Comparison of ENCODE assay signal across 7 cellular contexts in genomic region chrX:134548257-134548732, GRCh38.
DNase-seq lines count a peak whose midpoint lies in the region; ATAC-seq and TF ChIP-seq lines count a peak whose summit lies in the region.

No MANE protein-coding gene starts in this region.

- intact Hi-C loops in naive thymus-derived CD4-positive, alpha-beta T cell (cut with micrococcal nuclease): no loop called here

- in situ Hi-C loops in GM13976 (cut with MboI; ENCODE audit: low sequenced_read_pairs, unreplicated experiment): no loop called here

- ATAC-seq in naive thymus-derived CD4-positive, alpha-beta T cell: no peak
- ATAC-seq in GM18519 (IDR thresholded peaks at IDR 0.05; ENCODE audit: low FRiP score, unreplicated experiment): no peak
- no peak for ATAC-seq in GM21381 (IDR thresholded peaks at IDR 0.05; ENCODE audit: unreplicated experiment)

- no peaks in the 10 kb centered on the region for H3K9me3 ChIP-seq in KOPT-K1 (ENCODE audit: insufficient read depth, low read length, poor library complexity, severe bottlenecking)
- no peaks in the 10 kb centered on the region for H3K9me3 ChIP-seq in naive thymus-derived CD4-positive, alpha-beta T cell (ENCODE audit: control insufficient read depth in 2 of 3, low read length in 3 of 3)

- H3K27ac ChIP-seq in KOPT-K1 (ENCODE audit: low read depth, low read length, poor library complexity, severe bottlenecking): peak overlapping the region; percentile 78
- no peak overlapping the region for H3K27ac ChIP-seq in naive thymus-derived CD4-positive, alpha-beta T cell (ENCODE audit: low read depth, low read length)

- H3K27me3 Mint-ChIP-seq in brain: peaks cover 97% of the 10 kb centered on the region
- peaks cover 15 to 47% (median 43%) of the 10 kb centered on the region in 5 donors for H3K27me3 Mint-ChIP-seq in naive thymus-derived CD4-positive, alpha-beta T cell

- TF ChIP-seq CTCF in GM13976 (IDR thresholded peaks at IDR 0.05; ENCODE audit: borderline replicate concordance, control extremely low read depth, extremely low read depth, insufficient read depth, missing control alignments) (no peak), brain (conservative IDR thresholded peaks at IDR 0.05) (no peak)

- peaks cover 0 to 19% of the 10 kb centered on the region in 2 donors for H3K27me3 ChIP-seq in naive thymus-derived CD4-positive, alpha-beta T cell (ENCODE audit: control insufficient read depth in 2 of 2, insufficient read depth in 2 of 2, low read length in 2 of 2)

- peaks cover 0 to 7% (median 0%) of the 10 kb centered on the region in 5 experiments for H3K9me3 Mint-ChIP-seq in brain
- H3K9me3 Mint-ChIP-seq in naive thymus-derived CD4-positive, alpha-beta T cell: peaks cover 0 to 5% (median 0%) of the 10 kb centered on the region in 11 donors

- H3K36me3 ChIP-seq in KOPT-K1 (ENCODE audit: insufficient read depth, low read length): peaks cover 19% of the 10 kb centered on the region
- no peaks in the 10 kb centered on the region for H3K36me3 ChIP-seq in naive thymus-derived CD4-positive, alpha-beta T cell (ENCODE audit: control insufficient read depth in 2 of 3, insufficient read depth in 3 of 3, low read length in 3 of 3)

- peaks cover 4% of the 10 kb centered on the region for H3K36me3 Mint-ChIP-seq in brain
- H3K36me3 Mint-ChIP-seq in naive thymus-derived CD4-positive, alpha-beta T cell: no peaks in the 10 kb centered on the region

- H3K4me1 Mint-ChIP-seq in brain: peaks cover 38% of the 10 kb centered on the region
- H3K4me1 Mint-ChIP-seq in naive thymus-derived CD4-positive, alpha-beta T cell: peaks cover 17 to 27% (median 21%) of the 10 kb centered on the region in 7 donors

- DNase-seq in GM13976 (ENCODE audit: low spot score): peak; percentile 37
- peak in 3 of 9 donors; percentile 5 to 24 (median 22) for DNase-seq in naive thymus-derived CD4-positive, alpha-beta T cell
- no peak for DNase-seq in activated CD8-positive, alpha-beta memory T cell treated with anti-CD3 and anti-CD28 coated beads, Interleukin-2, amount 50 U/mL, for 48 hours

- POLR2A ChIA-PET in naive thymus-derived CD4-positive, alpha-beta T cell (lab: Charles Lee): no interaction called here

- CTCF ChIA-PET in naive thymus-derived CD4-positive, alpha-beta T cell (lab: Charles Lee): no interaction called here

- peak overlapping the region; percentile 86 to 93 (median 90) for H3K4me3 Mint-ChIP-seq in brain
- peak overlapping the region; percentile 64 to 95 (median 86) for H3K4me3 Mint-ChIP-seq in naive thymus-derived CD4-positive, alpha-beta T cell

- peaks cover 0 to 22% of the 10 kb centered on the region in 2 donors for H3K4me1 ChIP-seq in naive thymus-derived CD4-positive, alpha-beta T cell (ENCODE audit: control insufficient read depth in 2 of 2, insufficient read depth in 2 of 2, low read length in 2 of 2)

- H3K4me3 ChIP-seq in naive thymus-derived CD4-positive, alpha-beta T cell (ENCODE audit: low read length): peak overlapping the region; percentile 48

- H3K27ac Mint-ChIP-seq in brain: peak overlapping the region in 4 of 5 experiments; percentile 53 to 91 (median 90)
- H3K27ac Mint-ChIP-seq in naive thymus-derived CD4-positive, alpha-beta T cell: peak overlapping the region in 3 of 9 donors; percentile 0 to 95 (median 25)
